ENCODE assay signal across 30 cellular contexts in the genomic region with DNA sequence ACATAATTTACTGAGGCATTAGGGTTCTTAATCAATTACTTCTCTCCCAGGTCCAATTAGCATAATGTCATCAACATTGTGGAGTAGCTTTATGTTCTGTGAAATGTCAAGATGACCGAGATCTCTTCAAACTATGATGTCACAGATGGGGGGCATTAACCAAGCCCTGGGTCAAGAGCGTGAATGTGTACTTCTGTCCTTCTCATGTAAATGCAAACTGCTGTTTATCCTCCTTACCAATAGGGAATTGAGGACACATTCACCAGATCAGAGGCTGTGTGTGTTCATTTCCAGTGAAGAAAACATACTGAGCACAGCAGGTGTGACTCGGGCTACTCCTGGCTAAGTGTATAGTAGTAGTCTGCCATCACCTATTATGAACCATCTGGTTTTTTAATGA.
"Had no signal": no experiment of that assay in that cellular context is flagged by ENCODE, and none has a peak within 500 bp of the region (broad histone marks: within the 10 kb centered on the region; RNA-seq: fewer than 3 reads in every experiment).

No MANE protein-coding gene starts in this region.

- H3K4me1 Mint-ChIP-seq: activated B cell treated with CpG ODN at 0.5 μM for 24 hours; activated T-helper 17 cell treated with anti-CD3 and anti-CD28 coated beads, Interleukin-2, amount 50 U/mL, for 72 hours; central memory CD8-positive, alpha-beta T cell; T-helper 17 cell had no signal

- H3K9me3 Mint-ChIP-seq: activated B cell treated with CpG ODN at 0.5 μM for 24 hours; activated CD8-positive, alpha-beta T cell treated with anti-CD3 and anti-CD28 coated beads for 36 hours; activated T-cell treated with anti-CD3 and anti-CD28 coated beads, Interleukin-2, amount 50 U/mL, for 4 hours; activated T-helper 17 cell treated with anti-CD3 and anti-CD28 coated beads, Interleukin-2, amount 50 U/mL, for 72 hours; central memory CD8-positive, alpha-beta T cell; effector memory CD8-positive, alpha-beta T cell; T-helper 2 cell treated with Interferon-gamma antibody and Interleukin-4, amounts not matched to agents 5 μg/mL and 100 μg/mL, for 36 hours had no signal

- DNase-seq: activated B cell treated with CpG ODN at 0.5 μM for 24 hours; activated CD4-positive, alpha-beta T cell treated with anti-CD3 and anti-CD28 coated beads for 48 hours; activated CD4-positive, alpha-beta T cell treated with anti-CD3 and anti-CD28 coated beads, Interleukin-2, amount 50 U/mL, for 1 hour; activated CD4-positive, alpha-beta T cell treated with anti-CD3 and anti-CD28 coated beads, Interleukin-2, amount 50 U/mL, for 48 hours; activated CD8-positive, alpha-beta memory T cell treated with anti-CD3 and anti-CD28 coated beads for 24 hours; activated CD8-positive, alpha-beta T cell treated with anti-CD3 and anti-CD28 coated beads for 36 hours; activated effector memory CD4-positive, alpha-beta T cell treated with Interleukin-2 at 50 U/mL for 16 hours; activated gamma-delta T cell treated with Interleukin-2 at 50 U/mL for 16 hours; activated naive CD4-positive, alpha-beta T cell treated with anti-CD3 and anti-CD28 coated beads, Interleukin-2, amount 50 U/mL, for 16 hours; activated naive CD4-positive, alpha-beta T cell treated with Interleukin-2 at 50 U/mL for 16 hours; activated T-cell treated with anti-CD3 and anti-CD28 coated beads, Interleukin-2, amount 50 U/mL, for 4 hours; amniotic stem cell; anterior cingulate cortex; brain microvascular endothelial cell; cortex of kidney; dermis blood vessel endothelial cell; effector CD4-positive, alpha-beta T cell; effector memory CD8-positive, alpha-beta T cell; erythroblast; esophagus squamous epithelium; foreskin melanocyte; T-helper 17 cell; T1000; WERI-Rb-1 had no signal

- ATAC-seq: activated CD4-positive, CD25-positive, alpha-beta regulatory T cell treated with anti-CD3 and anti-CD28 coated beads, Interleukin-2, amount 50 U/mL, for 24 hours; activated CD8-positive, alpha-beta T cell treated with anti-CD3 and anti-CD28 coated beads for 36 hours; activated T-cell treated with anti-CD3 and anti-CD28 coated beads, Interleukin-2, amount 50 U/mL, for 4 hours; activated T-helper 17 cell treated with anti-CD3 and anti-CD28 coated beads, Interleukin-2, amount 50 U/mL, for 72 hours; effector memory CD8-positive, alpha-beta T cell; gastroesophageal sphincter; T-helper 17 cell had no signal

- H3K4me3 Mint-ChIP-seq: activated B cell treated with CpG ODN at 0.5 μM for 24 hours; activated CD8-positive, alpha-beta T cell treated with anti-CD3 and anti-CD28 coated beads for 36 hours; activated naive CD8-positive, alpha-beta T cell; activated T-cell treated with anti-CD3 and anti-CD28 coated beads, Interleukin-2, amount 50 U/mL, for 4 hours; activated T-helper 17 cell treated with anti-CD3 and anti-CD28 coated beads, Interleukin-2, amount 50 U/mL, for 72 hours; central memory CD8-positive, alpha-beta T cell; effector memory CD8-positive, alpha-beta T cell; T-helper 17 cell; T-helper 2 cell treated with Interferon-gamma antibody and Interleukin-4, amounts not matched to agents 5 μg/mL and 100 μg/mL, for 36 hours had no signal

- H3K36me3 Mint-ChIP-seq: activated naive CD8-positive, alpha-beta T cell had no signal

- H3K27ac Mint-ChIP-seq: activated B cell treated with CpG ODN at 0.5 μM for 24 hours; activated CD8-positive, alpha-beta T cell treated with anti-CD3 and anti-CD28 coated beads for 36 hours; activated naive CD8-positive, alpha-beta T cell; activated T-helper 17 cell treated with anti-CD3 and anti-CD28 coated beads, Interleukin-2, amount 50 U/mL, for 72 hours; effector memory CD8-positive, alpha-beta T cell; T-helper 17 cell; T-helper 2 cell treated with Interferon-gamma antibody and Interleukin-4, amounts not matched to agents 5 μg/mL and 100 μg/mL, for 36 hours had no signal
